ENCODE assay signal across 15 cellular contexts in genomic region chr13:73741111-73741510, GRCh38.
A peak's percentile ranks its signal among the peaks of the same experiment; 100 is the strongest.
DNase-seq lines count a peak whose midpoint lies in the region; ATAC-seq and TF ChIP-seq lines count a peak whose summit lies in the region.
"Had no signal": no experiment of that assay in that cellular context is flagged by ENCODE, and none has a peak within 500 bp of the region (broad histone marks: within the 10 kb centered on the region; RNA-seq: fewer than 3 reads in every experiment).

No MANE protein-coding gene starts in this region.

- ATAC-seq in activated CD8-positive, alpha-beta T cell treated with anti-CD3 and anti-CD28 coated beads, Interleukin-2, amount 10 ng/mL, durations not matched to agents 7 days and 5 days = peak; percentile 67
- ATAC-seq in HG02970 (IDR thresholded peaks at IDR 0.05; ENCODE audit: low FRiP score, unreplicated experiment) (no peak), GM19023 (IDR thresholded peaks at IDR 0.05; ENCODE audit: unreplicated experiment) (no peak)
- ATAC-seq: psoas muscle had no signal

- peak overlapping the region; percentile 3 for H2AFZ ChIP-seq in smooth muscle cell (ENCODE audit: low read depth)

- H3K4me3 Mint-ChIP-seq in activated T-cell treated with anti-CD3 and anti-CD28 coated beads, Interleukin-2, amount 50 U/mL, for 24 hours = peak overlapping the region; percentile 45
- H3K4me3 Mint-ChIP-seq in activated CD8-positive, alpha-beta T cell treated with anti-CD3 and anti-CD28 coated beads, Interleukin-2, amount 10 ng/mL, durations not matched to agents 7 days and 5 days = no peak overlapping the region

- CTCF ChIA-PET in activated CD8-positive, alpha-beta T cell treated with anti-CD3 and anti-CD28 coated beads, Interleukin-2, amount 10 ng/mL, durations not matched to agents 7 days and 5 days (lab: Charles Lee) = interaction anchor here (0.6 to 1.1 kb wide), 2 partner anchors 14 to 26 kb away, joined by 3 to 4 read pairs; no protein-coding TSS in a partner anchor

- no peaks in the 10 kb centered on the region for H3K79me2 ChIP-seq in smooth muscle cell (ENCODE audit: low read depth)

- POLR2A ChIA-PET in activated CD8-positive, alpha-beta T cell treated with anti-CD3 and anti-CD28 coated beads, Interleukin-2, amount 10 ng/mL, durations not matched to agents 7 days and 5 days (lab: Charles Lee) = no interaction called here

- H3K9me3 ChIP-seq in smooth muscle cell (replicated peaks; ENCODE audit: low read depth) = no peaks in the 10 kb centered on the region
- H3K9me3 ChIP-seq: heart left ventricle, MG63, psoas muscle had no signal

- no peak overlapping the region for H3K27ac Mint-ChIP-seq in activated T-cell treated with anti-CD3 and anti-CD28 coated beads, Interleukin-2, amount 50 U/mL, for 24 hours
- H3K27ac Mint-ChIP-seq in activated CD8-positive, alpha-beta T cell treated with anti-CD3 and anti-CD28 coated beads, Interleukin-2, amount 10 ng/mL, durations not matched to agents 7 days and 5 days = no peak overlapping the region
- H3K27ac Mint-ChIP-seq: activated T-helper 1 cell treated with anti-CD3 and anti-CD28 coated beads, Interleukin-12 subunit alpha, Interleukin-12 subunit beta, Interleukin-2, Interleukin-4 antibody, amounts not matched to agents 30 ng/mL and 10 ng/mL and 1 ng/mL, durations not matched to agents 14 hours and 24 hours and 36 hours had no signal

- no peaks in the 10 kb centered on the region for H3F3A ChIP-seq in smooth muscle cell (ENCODE audit: low read depth)

- peaks cover 14% of the 10 kb centered on the region for H3K4me1 ChIP-seq in smooth muscle cell (ENCODE audit: low read depth)
- H3K4me1 ChIP-seq: psoas muscle had no signal

- no peak for TF ChIP-seq CTCF in fibroblast of mammary gland (conservative IDR thresholded peaks at IDR 0.05; ENCODE audit: control insufficient read depth, insufficient read depth, low read depth, low read length)
- TF ChIP-seq CTCF in smooth muscle cell (IDR thresholded peaks at IDR 0.05; ENCODE audit: borderline replicate concordance, insufficient read depth, poor library complexity, severe bottlenecking) = no peak

- H3K9me3 Mint-ChIP-seq in activated T-cell treated with anti-CD3 and anti-CD28 coated beads, Interleukin-2, amount 50 U/mL, for 24 hours = no peaks in the 10 kb centered on the region
- no peaks in the 10 kb centered on the region for H3K9me3 Mint-ChIP-seq in activated CD8-positive, alpha-beta T cell treated with anti-CD3 and anti-CD28 coated beads, Interleukin-2, amount 10 ng/mL, durations not matched to agents 7 days and 5 days (ENCODE audit: insufficient read depth)
- H3K9me3 Mint-ChIP-seq: activated T-helper 1 cell treated with anti-CD3 and anti-CD28 coated beads, Interleukin-12 subunit alpha, Interleukin-12 subunit beta, Interleukin-2, Interleukin-4 antibody, amounts not matched to agents 30 ng/mL and 10 ng/mL and 1 ng/mL, durations not matched to agents 14 hours and 24 hours and 36 hours had no signal

- no peak overlapping the region for H3K9ac ChIP-seq in smooth muscle cell (ENCODE audit: low read depth)

- no peak overlapping the region for H3K27ac ChIP-seq in smooth muscle cell (ENCODE audit: low read depth)
- H3K27ac ChIP-seq: brain microvascular endothelial cell, psoas muscle had no signal

- H3K4me1 Mint-ChIP-seq in activated T-cell treated with anti-CD3 and anti-CD28 coated beads, Interleukin-2, amount 50 U/mL, for 24 hours (ENCODE audit: low read depth) = peaks cover 46% of the 10 kb centered on the region
- peaks cover 30% of the 10 kb centered on the region for H3K4me1 Mint-ChIP-seq in activated CD8-positive, alpha-beta T cell treated with anti-CD3 and anti-CD28 coated beads, Interleukin-2, amount 10 ng/mL, durations not matched to agents 7 days and 5 days (ENCODE audit: low read depth)

- H3K4me2 ChIP-seq in smooth muscle cell = peak overlapping the region; percentile 69

- H3K4me3 ChIP-seq in fibroblast of mammary gland (ENCODE audit: control insufficient read depth, low read depth, low read length) = peak overlapping the region; percentile 21
- H3K4me3 ChIP-seq in smooth muscle cell = no peak overlapping the region
- H3K4me3 ChIP-seq: MG63, psoas muscle had no signal

- no peaks in the 10 kb centered on the region for H3K27me3 Mint-ChIP-seq in activated T-cell treated with anti-CD3 and anti-CD28 coated beads, Interleukin-2, amount 50 U/mL, for 24 hours
- H3K27me3 Mint-ChIP-seq in activated CD8-positive, alpha-beta T cell treated with anti-CD3 and anti-CD28 coated beads, Interleukin-2, amount 10 ng/mL, durations not matched to agents 7 days and 5 days (ENCODE audit: low read depth) = no peaks in the 10 kb centered on the region

- peaks cover 14% of the 10 kb centered on the region for H3K36me3 Mint-ChIP-seq in activated T-cell treated with anti-CD3 and anti-CD28 coated beads, Interleukin-2, amount 50 U/mL, for 24 hours (ENCODE audit: low read depth)
- peaks cover 7% of the 10 kb centered on the region for H3K36me3 Mint-ChIP-seq in activated CD8-positive, alpha-beta T cell treated with anti-CD3 and anti-CD28 coated beads, Interleukin-2, amount 10 ng/mL, durations not matched to agents 7 days and 5 days (ENCODE audit: low read depth)

- no peaks in the 10 kb centered on the region for H4K20me1 ChIP-seq in smooth muscle cell (ENCODE audit: low read depth)

- no peak for DNase-seq in activated T-cell treated with anti-CD3 and anti-CD28 coated beads, Interleukin-2, amount 50 U/mL, for 24 hours
- no peak for DNase-seq in activated T-cell treated with anti-CD3 and anti-CD28 coated beads, Interleukin-2, amount 50 U/mL, for 1 hour
- DNase-seq in activated CD8-positive, alpha-beta T cell treated with anti-CD3 and anti-CD28 coated beads, Interleukin-2, amount 10 ng/mL, durations not matched to agents 7 days and 5 days = peak; percentile 26
- DNase-seq in fibroblast of mammary gland (ENCODE audit: low read depth) = peak; percentile 35
- no peak for DNase-seq in smooth muscle cell (lab: John Stamatoyannopoulos, UW; ENCODE audit: unreplicated experiment)
- no peak for DNase-seq in NCI-H2227 (lab: John Stamatoyannopoulos, UW; ENCODE audit: unreplicated experiment)
- DNase-seq: MG63; psoas muscle; stimulated activated CD4-positive, alpha-beta T cell treated with anti-CD3 and anti-CD28 coated beads, Interleukin-1b, Interleukin-23, amount 100 ng/mL, for 48 hours; T-helper 1 cell had no signal

- 55% methylated on average over 8 of the region's 8 CpGs for WGBS in smooth muscle cell (ENCODE audit: low lambda C conversion rate)

- H3K36me3 ChIP-seq in smooth muscle cell (ENCODE audit: low read depth) = no peaks in the 10 kb centered on the region
- H3K36me3 ChIP-seq: brain microvascular endothelial cell, MG63 had no signal

- H3K27me3 ChIP-seq in smooth muscle cell (ENCODE audit: low read depth) = no peaks in the 10 kb centered on the region
- H3K27me3 ChIP-seq: brain microvascular endothelial cell, heart left ventricle, MG63 had no signal

Comparison
In these comparisons a context has a peak if more than half of its experiments do, and no peak if none do; other contexts are left out.
1. DNase-seq: peak in activated CD8-positive, alpha-beta T cell treated with anti-CD3 and anti-CD28 coated beads, Interleukin-2, amount 10 ng/mL, durations not matched to agents 7 days and 5 days (single experiment) and fibroblast of mammary gland (single experiment); none in activated T-cell treated with anti-CD3 and anti-CD28 coated beads, Interleukin-2, amount 50 U/mL, for 24 hours (single experiment), activated T-cell treated with anti-CD3 and anti-CD28 coated beads, Interleukin-2, amount 50 U/mL, for 1 hour (single experiment), smooth muscle cell (single experiment) and NCI-H2227 (single experiment).